Comparison of ENCODE assay signal across 1 cellular context in genomic region chr9:105360344-105360743, GRCh38.
TF ChIP-seq lines count a peak whose summit lies in the region.

No MANE protein-coding gene starts in this region.

TF ChIP-seq in GM23338, 12 proteins besides CTCF, POLR2A, EP300 and RAD21 (continued from another document):
- TF ChIP-seq, protein P1, sequence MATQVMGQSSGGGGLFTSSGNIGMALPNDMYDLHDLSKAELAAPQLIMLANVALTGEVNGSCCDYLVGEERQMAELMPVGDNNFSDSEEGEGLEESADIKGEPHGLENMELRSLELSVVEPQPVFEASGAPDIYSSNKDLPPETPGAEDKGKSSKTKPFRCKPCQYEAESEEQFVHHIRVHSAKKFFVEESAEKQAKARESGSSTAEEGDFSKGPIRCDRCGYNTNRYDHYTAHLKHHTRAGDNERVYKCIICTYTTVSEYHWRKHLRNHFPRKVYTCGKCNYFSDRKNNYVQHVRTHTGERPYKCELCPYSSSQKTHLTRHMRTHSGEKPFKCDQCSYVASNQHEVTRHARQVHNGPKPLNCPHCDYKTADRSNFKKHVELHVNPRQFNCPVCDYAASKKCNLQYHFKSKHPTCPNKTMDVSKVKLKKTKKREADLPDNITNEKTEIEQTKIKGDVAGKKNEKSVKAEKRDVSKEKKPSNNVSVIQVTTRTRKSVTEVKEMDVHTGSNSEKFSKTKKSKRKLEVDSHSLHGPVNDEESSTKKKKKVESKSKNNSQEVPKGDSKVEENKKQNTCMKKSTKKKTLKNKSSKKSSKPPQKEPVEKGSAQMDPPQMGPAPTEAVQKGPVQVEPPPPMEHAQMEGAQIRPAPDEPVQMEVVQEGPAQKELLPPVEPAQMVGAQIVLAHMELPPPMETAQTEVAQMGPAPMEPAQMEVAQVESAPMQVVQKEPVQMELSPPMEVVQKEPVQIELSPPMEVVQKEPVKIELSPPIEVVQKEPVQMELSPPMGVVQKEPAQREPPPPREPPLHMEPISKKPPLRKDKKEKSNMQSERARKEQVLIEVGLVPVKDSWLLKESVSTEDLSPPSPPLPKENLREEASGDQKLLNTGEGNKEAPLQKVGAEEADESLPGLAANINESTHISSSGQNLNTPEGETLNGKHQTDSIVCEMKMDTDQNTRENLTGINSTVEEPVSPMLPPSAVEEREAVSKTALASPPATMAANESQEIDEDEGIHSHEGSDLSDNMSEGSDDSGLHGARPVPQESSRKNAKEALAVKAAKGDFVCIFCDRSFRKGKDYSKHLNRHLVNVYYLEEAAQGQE (IDR thresholded peaks at IDR 0.05; ENCODE audit: unreplicated experiment): no peak
- TF ChIP-seq CREB1 (CRISPR knock-in tag; IDR thresholded peaks at IDR 0.05; ENCODE audit: low read depth) (no peak), STAT1 (IDR thresholded peaks at IDR 0.05; ENCODE audit: unreplicated experiment) (no peak), NANOG (IDR thresholded peaks at IDR 0.05; ENCODE audit: borderline replicate concordance) (no peak), JUNB (IDR thresholded peaks at IDR 0.05; ENCODE audit: unreplicated experiment) (no peak), POLR2AphosphoS5 (IDR thresholded peaks at IDR 0.05; ENCODE audit: low read depth) (no peak)
- TF ChIP-seq, protein P2, sequence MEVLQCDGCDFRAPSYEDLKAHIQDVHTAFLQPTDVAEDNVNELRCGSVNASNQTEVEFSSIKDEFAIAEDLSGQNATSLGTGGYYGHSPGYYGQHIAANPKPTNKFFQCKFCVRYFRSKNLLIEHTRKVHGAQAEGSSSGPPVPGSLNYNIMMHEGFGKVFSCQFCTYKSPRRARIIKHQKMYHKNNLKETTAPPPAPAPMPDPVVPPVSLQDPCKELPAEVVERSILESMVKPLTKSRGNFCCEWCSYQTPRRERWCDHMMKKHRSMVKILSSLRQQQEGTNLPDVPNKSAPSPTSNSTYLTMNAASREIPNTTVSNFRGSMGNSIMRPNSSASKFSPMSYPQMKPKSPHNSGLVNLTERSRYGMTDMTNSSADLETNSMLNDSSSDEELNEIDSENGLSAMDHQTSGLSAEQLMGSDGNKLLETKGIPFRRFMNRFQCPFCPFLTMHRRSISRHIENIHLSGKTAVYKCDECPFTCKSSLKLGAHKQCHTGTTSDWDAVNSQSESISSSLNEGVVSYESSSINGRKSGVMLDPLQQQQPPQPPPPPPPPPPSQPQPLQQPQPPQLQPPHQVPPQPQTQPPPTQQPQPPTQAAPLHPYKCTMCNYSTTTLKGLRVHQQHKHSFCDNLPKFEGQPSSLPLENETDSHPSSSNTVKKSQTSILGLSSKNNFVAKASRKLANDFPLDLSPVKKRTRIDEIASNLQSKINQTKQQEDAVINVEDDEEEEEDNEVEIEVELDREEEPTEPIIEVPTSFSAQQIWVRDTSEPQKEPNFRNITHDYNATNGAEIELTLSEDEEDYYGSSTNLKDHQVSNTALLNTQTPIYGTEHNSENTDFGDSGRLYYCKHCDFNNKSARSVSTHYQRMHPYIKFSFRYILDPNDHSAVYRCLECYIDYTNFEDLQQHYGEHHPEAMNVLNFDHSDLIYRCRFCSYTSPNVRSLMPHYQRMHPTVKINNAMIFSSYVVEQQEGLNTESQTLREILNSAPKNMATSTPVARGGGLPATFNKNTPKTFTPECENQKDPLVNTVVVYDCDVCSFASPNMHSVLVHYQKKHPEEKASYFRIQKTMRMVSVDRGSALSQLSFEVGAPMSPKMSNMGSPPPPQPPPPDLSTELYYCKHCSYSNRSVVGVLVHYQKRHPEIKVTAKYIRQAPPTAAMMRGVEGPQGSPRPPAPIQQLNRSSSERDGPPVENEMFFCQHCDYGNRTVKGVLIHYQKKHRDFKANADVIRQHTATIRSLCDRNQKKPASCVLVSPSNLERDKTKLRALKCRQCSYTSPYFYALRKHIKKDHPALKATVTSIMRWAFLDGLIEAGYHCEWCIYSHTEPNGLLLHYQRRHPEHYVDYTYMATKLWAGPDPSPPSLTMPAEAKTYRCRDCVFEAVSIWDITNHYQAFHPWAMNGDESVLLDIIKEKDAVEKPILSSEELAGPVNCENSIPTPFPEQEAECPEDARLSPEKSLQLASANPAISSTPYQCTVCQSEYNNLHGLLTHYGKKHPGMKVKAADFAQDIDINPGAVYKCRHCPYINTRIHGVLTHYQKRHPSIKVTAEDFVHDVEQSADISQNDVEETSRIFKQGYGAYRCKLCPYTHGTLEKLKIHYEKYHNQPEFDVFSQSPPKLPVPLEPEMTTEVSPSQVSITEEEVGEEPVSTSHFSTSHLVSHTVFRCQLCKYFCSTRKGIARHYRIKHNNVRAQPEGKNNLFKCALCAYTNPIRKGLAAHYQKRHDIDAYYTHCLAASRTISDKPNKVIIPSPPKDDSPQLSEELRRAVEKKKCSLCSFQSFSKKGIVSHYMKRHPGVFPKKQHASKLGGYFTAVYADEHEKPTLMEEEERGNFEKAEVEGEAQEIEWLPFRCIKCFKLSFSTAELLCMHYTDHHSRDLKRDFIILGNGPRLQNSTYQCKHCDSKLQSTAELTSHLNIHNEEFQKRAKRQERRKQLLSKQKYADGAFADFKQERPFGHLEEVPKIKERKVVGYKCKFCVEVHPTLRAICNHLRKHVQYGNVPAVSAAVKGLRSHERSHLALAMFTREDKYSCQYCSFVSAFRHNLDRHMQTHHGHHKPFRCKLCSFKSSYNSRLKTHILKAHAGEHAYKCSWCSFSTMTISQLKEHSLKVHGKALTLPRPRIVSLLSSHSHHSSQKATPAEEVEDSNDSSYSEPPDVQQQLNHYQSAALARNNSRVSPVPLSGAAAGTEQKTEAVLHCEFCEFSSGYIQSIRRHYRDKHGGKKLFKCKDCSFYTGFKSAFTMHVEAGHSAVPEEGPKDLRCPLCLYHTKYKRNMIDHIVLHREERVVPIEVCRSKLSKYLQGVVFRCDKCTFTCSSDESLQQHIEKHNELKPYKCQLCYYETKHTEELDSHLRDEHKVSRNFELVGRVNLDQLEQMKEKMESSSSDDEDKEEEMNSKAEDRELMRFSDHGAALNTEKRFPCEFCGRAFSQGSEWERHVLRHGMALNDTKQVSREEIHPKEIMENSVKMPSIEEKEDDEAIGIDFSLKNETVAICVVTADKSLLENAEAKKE (CRISPR knock-in tag; IDR thresholded peaks at IDR 0.05): no peak
TF ChIP-seq in GM23338: peak in this region for 0.
